ENCODE assay signal across 9 cellular contexts in genomic region chr1:65209005-65209885, GRCh38.
A peak's percentile ranks its signal among the peaks of the same experiment; 100 is the strongest.
DNase-seq lines count a peak whose midpoint lies in the region; ATAC-seq and TF ChIP-seq lines count a peak whose summit lies in the region.
"Had no signal": no experiment of that assay in that cellular context is flagged by ENCODE, and none has a peak within 500 bp of the region (broad histone marks: within the 10 kb centered on the region; RNA-seq: fewer than 3 reads in every experiment).

No MANE protein-coding gene starts in this region.

- H3F3A ChIP-seq in smooth muscle cell (ENCODE audit: low read depth), result no peaks in the 10 kb centered on the region

- H3K27ac Mint-ChIP-seq in Calu3 (ENCODE audit: unreplicated experiment), result no peak overlapping the region
- H3K27ac Mint-ChIP-seq in activated CD8-positive, alpha-beta T cell treated with anti-CD3 and anti-CD28 coated beads, Interleukin-2, amount 10 ng/mL, durations not matched to agents 7 days and 5 days, result no peak overlapping the region
- H3K27ac Mint-ChIP-seq: naive thymus-derived CD8-positive, alpha-beta T cell had no signal

- H3K9ac ChIP-seq in smooth muscle cell (ENCODE audit: low read depth), result no peak overlapping the region

- CTCF ChIA-PET in Calu3 (lab: Charles Lee), result interaction anchor here (0.5 to 2.7 kb wide), 6 partner anchors 28 to 145 kb away, joined by 3 to 17 read pairs (median 6); partner anchors contain the start of gene AK4
- CTCF ChIA-PET in activated CD8-positive, alpha-beta T cell treated with anti-CD3 and anti-CD28 coated beads, Interleukin-2, amount 10 ng/mL, durations not matched to agents 7 days and 5 days (lab: Charles Lee), result interaction anchor here (0.7 to 4.0 kb wide), 26 partner anchors 8 to 482 kb away, joined by 3 to 47 read pairs (median 4); no protein-coding TSS in a partner anchor

- intact Hi-C loops in Calu3 (cut with micrococcal nuclease; ENCODE audit: unreplicated experiment), result loop anchor here (1.0 to 5.0 kb wide), 2 partner anchors 57 to 146 kb away; no protein-coding TSS in a partner anchor
- intact Hi-C loops in left ventricle myocardium inferior (cut with micrococcal nuclease), result loop anchor here (10.0 kb wide), 1 partner anchor 144 kb away; no protein-coding TSS in a partner anchor

- H3K36me3 ChIP-seq in left ventricle myocardium inferior, result no peaks in the 10 kb centered on the region
- H3K36me3 ChIP-seq in smooth muscle cell (ENCODE audit: low read depth), result no peaks in the 10 kb centered on the region

- no peak overlapping the region for H3K4me2 ChIP-seq in smooth muscle cell

- TF ChIP-seq CTCF in Calu3 (IDR thresholded peaks at IDR 0.05; ENCODE audit: unreplicated experiment) (peak; percentile 75), GM20000 (IDR thresholded peaks at IDR 0.05; ENCODE audit: extremely low read depth, missing control alignments) (peak; percentile 27), left ventricle myocardium inferior (IDR thresholded peaks at IDR 0.05; ENCODE audit: borderline replicate concordance) (peak; percentile 78), smooth muscle cell (IDR thresholded peaks at IDR 0.05; ENCODE audit: borderline replicate concordance, insufficient read depth, poor library complexity, severe bottlenecking) (peak; percentile 52)

- no peak overlapping the region for H2AFZ ChIP-seq in smooth muscle cell (ENCODE audit: low read depth)

- H3K27ac ChIP-seq in left ventricle myocardium inferior (replicated peaks), result peak overlapping the region; percentile 33
- no peak overlapping the region for H3K27ac ChIP-seq in smooth muscle cell (ENCODE audit: low read depth)

- H4K20me1 ChIP-seq in smooth muscle cell (ENCODE audit: low read depth), result peaks cover 100% of the 10 kb centered on the region

- no peaks in the 10 kb centered on the region for H3K27me3 Mint-ChIP-seq in Calu3 (ENCODE audit: unreplicated experiment)
- H3K27me3 Mint-ChIP-seq in activated CD8-positive, alpha-beta T cell treated with anti-CD3 and anti-CD28 coated beads, Interleukin-2, amount 10 ng/mL, durations not matched to agents 7 days and 5 days (ENCODE audit: low read depth), result no peaks in the 10 kb centered on the region

- H3K4me1 ChIP-seq in left ventricle myocardium inferior (peaks cover 25% of the 10 kb centered on the region), smooth muscle cell (ENCODE audit: low read depth) (no peaks in the 10 kb centered on the region)

- H3K9me3 Mint-ChIP-seq in Calu3 (ENCODE audit: low read depth, unreplicated experiment), result no peaks in the 10 kb centered on the region
- no peaks in the 10 kb centered on the region for H3K9me3 Mint-ChIP-seq in activated CD8-positive, alpha-beta T cell treated with anti-CD3 and anti-CD28 coated beads, Interleukin-2, amount 10 ng/mL, durations not matched to agents 7 days and 5 days (ENCODE audit: insufficient read depth)
- H3K9me3 Mint-ChIP-seq: naive thymus-derived CD8-positive, alpha-beta T cell had no signal

- no peaks in the 10 kb centered on the region for H3K36me3 Mint-ChIP-seq in Calu3 (ENCODE audit: insufficient read depth, unreplicated experiment)
- peaks cover 18% of the 10 kb centered on the region for H3K36me3 Mint-ChIP-seq in activated CD8-positive, alpha-beta T cell treated with anti-CD3 and anti-CD28 coated beads, Interleukin-2, amount 10 ng/mL, durations not matched to agents 7 days and 5 days (ENCODE audit: low read depth)
- H3K36me3 Mint-ChIP-seq: naive thymus-derived CD8-positive, alpha-beta T cell had no signal

- ATAC-seq in activated CD8-positive, alpha-beta T cell treated with anti-CD3 and anti-CD28 coated beads, Interleukin-2, amount 10 ng/mL, durations not matched to agents 7 days and 5 days, result peak; percentile 34
- ATAC-seq: naive thymus-derived CD8-positive, alpha-beta T cell had no signal

- no peaks in the 10 kb centered on the region for H3K79me2 ChIP-seq in smooth muscle cell (ENCODE audit: low read depth)

- H3K4me3 ChIP-seq in left ventricle myocardium inferior (no peak overlapping the region), smooth muscle cell (no peak overlapping the region)

- 72% methylated on average over 6 of the region's 6 CpGs for WGBS in smooth muscle cell (ENCODE audit: low lambda C conversion rate)

- peak; percentile 57 for DNase-seq in Calu3
- DNase-seq in GM20000 (ENCODE audit: low spot score), result peak; percentile 57
- peak; percentile 49 for DNase-seq in MV-4-11 (lab: John Stamatoyannopoulos, UW)
- peak; percentile 37 for DNase-seq in activated CD8-positive, alpha-beta T cell treated with anti-CD3 and anti-CD28 coated beads, Interleukin-2, amount 10 ng/mL, durations not matched to agents 7 days and 5 days
- DNase-seq in left ventricle myocardium inferior, result no peak
- no peak for DNase-seq in smooth muscle cell (lab: John Stamatoyannopoulos, UW; ENCODE audit: unreplicated experiment)
- DNase-seq in NCI-H1436 (lab: John Stamatoyannopoulos, UW), result no peak
- DNase-seq in NCI-H1436 treated with DMSO at 0.1 percent for 48 hours (lab: John Stamatoyannopoulos, UW), result no peak

- no peaks in the 10 kb centered on the region for H3K9me3 ChIP-seq in left ventricle myocardium inferior (replicated peaks)
- H3K9me3 ChIP-seq in smooth muscle cell (replicated peaks; ENCODE audit: low read depth), result no peaks in the 10 kb centered on the region

- POLR2A ChIA-PET in activated CD8-positive, alpha-beta T cell treated with anti-CD3 and anti-CD28 coated beads, Interleukin-2, amount 10 ng/mL, durations not matched to agents 7 days and 5 days (lab: Charles Lee), result no interaction called here

- no peak overlapping the region for H3K4me3 Mint-ChIP-seq in Calu3 (ENCODE audit: low read depth, unreplicated experiment)
- H3K4me3 Mint-ChIP-seq in activated CD8-positive, alpha-beta T cell treated with anti-CD3 and anti-CD28 coated beads, Interleukin-2, amount 10 ng/mL, durations not matched to agents 7 days and 5 days, result no peak overlapping the region
- H3K4me3 Mint-ChIP-seq: naive thymus-derived CD8-positive, alpha-beta T cell had no signal

- no peaks in the 10 kb centered on the region for H3K4me1 Mint-ChIP-seq in Calu3 (ENCODE audit: low read depth, unreplicated experiment)
- peaks cover 28% of the 10 kb centered on the region for H3K4me1 Mint-ChIP-seq in activated CD8-positive, alpha-beta T cell treated with anti-CD3 and anti-CD28 coated beads, Interleukin-2, amount 10 ng/mL, durations not matched to agents 7 days and 5 days (ENCODE audit: low read depth)

- no TSS peak for BruUV-seq in Calu3 (replicated peaks; lab: Mats Ljungman, UMichigan)

- no peaks in the 10 kb centered on the region for H3K27me3 ChIP-seq in left ventricle myocardium inferior (ENCODE audit: low read depth)
- no peaks in the 10 kb centered on the region for H3K27me3 ChIP-seq in smooth muscle cell (ENCODE audit: low read depth)

Comparison
In these comparisons a context has a peak if more than half of its experiments do, and no peak if none do; other contexts are left out.
1. DNase-seq: peak in Calu3 (single experiment), GM20000 (single experiment), MV-4-11 (single experiment) and activated CD8-positive, alpha-beta T cell treated with anti-CD3 and anti-CD28 coated beads, Interleukin-2, amount 10 ng/mL, durations not matched to agents 7 days and 5 days (single experiment); none in left ventricle myocardium inferior (single experiment), smooth muscle cell (single experiment), NCI-H1436 (single experiment) and NCI-H1436 treated with DMSO at 0.1 percent for 48 hours (single experiment).
2. CTCF ChIP-seq: peak in every context shown above with its lines; median percentile 78 in left ventricle myocardium inferior; 75 in Calu3; 52 in smooth muscle cell; 27 in GM20000.